Comparison of ENCODE assay signal across 33 cellular contexts in the genomic region with DNA sequence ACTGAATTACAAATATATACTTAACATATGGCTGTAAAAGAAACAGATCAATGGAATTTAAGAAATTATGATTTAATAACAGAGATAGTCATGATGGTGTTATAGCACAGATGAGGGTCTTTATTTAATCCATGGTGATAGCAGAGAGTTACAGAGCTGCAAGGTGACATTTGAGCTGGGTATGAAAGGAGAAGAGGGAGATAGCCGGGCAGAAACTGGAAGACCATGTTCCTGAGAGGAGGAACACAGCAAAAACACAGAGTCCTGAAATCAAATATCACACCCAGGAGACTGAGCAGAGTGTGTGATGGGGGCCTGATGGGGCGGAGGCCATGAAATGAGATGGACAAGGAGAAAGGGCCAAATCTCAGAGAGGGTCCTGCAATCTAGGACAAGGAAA.
DNase-seq lines count a peak whose midpoint lies in the region; ATAC-seq, FAIRE-seq and TF ChIP-seq lines count a peak whose summit lies in the region.
"Had no signal": no experiment of that assay in that cellular context is flagged by ENCODE, and none has a peak within 500 bp of the region (broad histone marks: within the 10 kb centered on the region; RNA-seq: fewer than 3 reads in every experiment).

No MANE protein-coding gene starts in this region.

- H3K4me3 Mint-ChIP-seq in osteocyte (ENCODE audit: unreplicated experiment): no peak overlapping the region
- H3K4me3 Mint-ChIP-seq: B cell; CD14-positive monocyte; CD4-positive, alpha-beta memory T cell; CD4-positive, alpha-beta T cell; CD4-positive, CD25-positive, alpha-beta regulatory T cell; CD8-positive, alpha-beta memory T cell; CD8-positive, alpha-beta T cell had no signal

- peaks cover 8 to 24% of the 10 kb centered on the region in 2 experiments; a peak in 4 of 5 replicates for H3K27me3 ChIP-seq in K562 (ENCODE audit: control insufficient read depth in 2 of 2, insufficient read depth in 2 of 2, low read length in 2 of 2)
- H3K27me3 ChIP-seq in lower lobe of right lung (ENCODE audit: low read depth): no peaks in the 10 kb centered on the region
- H3K27me3 ChIP-seq: BE2C; BLaER1; BLaER1 treated with 17β-estradiol and CSF1 and Interleukin-3, amounts not matched to agents 10 nM and 100 nM had no signal

- no peaks in the 10 kb centered on the region for H3K9me1 ChIP-seq in K562 (ENCODE audit: control insufficient read depth, insufficient read depth, low read length)

- TF ChIP-seq RAD21 in K562 (CRISPR knock-in tag; conservative IDR thresholded peaks at IDR 0.05 in 1 of 2, IDR thresholded peaks at IDR 0.05 in 1 of 2): no peak

- no peak for TF ChIP-seq POLR2A in K562 (conservative IDR thresholded peaks at IDR 0.05)

- no peak for ATAC-seq in K562
- no peak for ATAC-seq in GM18907 (IDR thresholded peaks at IDR 0.05; ENCODE audit: unreplicated experiment)
- ATAC-seq in lower lobe of right lung: no peak
- ATAC-seq: A549; CD8-positive, alpha-beta T cell had no signal

- H3K36me3 Mint-ChIP-seq in osteocyte (ENCODE audit: unreplicated experiment): peaks cover 3% of the 10 kb centered on the region
- H3K36me3 Mint-ChIP-seq: CD14-positive monocyte had no signal

- no peaks in the 10 kb centered on the region for H3K79me2 ChIP-seq in K562 (ENCODE audit: control insufficient read depth, insufficient read depth, low read length)

- H3K4me2 ChIP-seq in K562 (ENCODE audit: insufficient read depth, low read length): no peak overlapping the region
- H3K4me2 ChIP-seq: A549, BLaER1 had no signal

- no peak overlapping the region for H3K9ac ChIP-seq in K562 (ENCODE audit: insufficient read depth in 1 of 2, low read depth in 2 of 2, low read length in 2 of 2)
- H3K9ac ChIP-seq: BLaER1; BLaER1 treated with 17β-estradiol and CSF1 and Interleukin-3, amounts not matched to agents 10 nM and 100 nM had no signal

- POLR2A ChIA-PET in K562 (lab: Yijun Ruan, JAX): no interaction called here

- H3K4me1 Mint-ChIP-seq in osteocyte (ENCODE audit: unreplicated experiment): no peaks in the 10 kb centered on the region
- H3K4me1 Mint-ChIP-seq: B cell; CD4-positive, CD25-positive, alpha-beta regulatory T cell; CD8-positive, alpha-beta memory T cell had no signal

- H3K4me3 ChIP-seq in K562 (no peak overlapping the region), lower lobe of right lung (no peak overlapping the region)
- H3K4me3 ChIP-seq: A549, BLaER1 had no signal

- H3K36me3 ChIP-seq in K562 (ENCODE audit: control insufficient read depth, insufficient read depth, low read length): no peaks in the 10 kb centered on the region
- no peaks in the 10 kb centered on the region for H3K36me3 ChIP-seq in lower lobe of right lung
- H3K36me3 ChIP-seq: BE2C, BLaER1 had no signal

- WGBS in K562 (ENCODE audit: insufficient coverage, low coverage, missing lambda C conversion rate): 0% methylated on average over 2 of the region's 2 CpGs

- no peak for FAIRE-seq in K562 (lab: Jason Lieb, UNC)
- FAIRE-seq: A204.1, A549, D721Med had no signal

- intact Hi-C loops in K562 (cut with micrococcal nuclease) (no loop called here), lower lobe of right lung (cut with DNase I) (no loop called here)

- H2AFZ ChIP-seq in K562 (ENCODE audit: low read depth, low read length): no peak overlapping the region

- BruUV-seq in K562 (replicated peaks; lab: Mats Ljungman, UMichigan): no TSS peak

- CTCF ChIA-PET in K562 (lab: Yijun Ruan, JAX; ENCODE audit: low intra/inter-chr PET ratio): no interaction called here

- H3K27me3 Mint-ChIP-seq in osteocyte (ENCODE audit: unreplicated experiment): no peaks in the 10 kb centered on the region
- H3K27me3 Mint-ChIP-seq: B cell; CD4-positive, alpha-beta T cell; CD4-positive, CD25-positive, alpha-beta regulatory T cell; CD8-positive, alpha-beta memory T cell had no signal

- in situ Hi-C loops in K562 (cut with MboI): no loop called here

- H4K20me1 ChIP-seq in K562 (replicated peaks; ENCODE audit: control insufficient read depth, insufficient read depth, low read length): no peaks in the 10 kb centered on the region
- H4K20me1 ChIP-seq: BLaER1; BLaER1 treated with 17β-estradiol and CSF1 and Interleukin-3, amounts not matched to agents 10 nM and 100 nM had no signal

- DNase-seq in K562 (ENCODE audit: extremely low read depth in 1 of 4, low spot score in 3 of 4): no peak
- DNase-seq in osteocyte (ENCODE audit: extremely low spot score, unreplicated experiment): peak; percentile 51
- DNase-seq in lower lobe of right lung: no peak
- DNase-seq: 8988T; ACHN; AML-193; BE2C; C1 segment of cervical spinal cord; Caco-2; Calu3; CD4-positive, alpha-beta memory T cell; CD4-positive, alpha-beta T cell; CD4-positive, CD25-positive, alpha-beta regulatory T cell; CD8-positive, alpha-beta memory T cell; CD8-positive, alpha-beta T cell; COR-L47; DMS 273 treated with DMSO at 0.1 percent for 48 hours; DMS153; DMS53; DMS79; DMS79 treated with DMSO at 0.1 percent for 48 hours; DND-41; EL had no signal

- no peak for TF ChIP-seq CTCF in K562 (IDR thresholded peaks at IDR 0.05 in 2 of 3, conservative IDR thresholded peaks at IDR 0.05 in 1 of 3; ENCODE audit: insufficient read depth in 2 of 3, low read depth in 1 of 3, low read length in 3 of 3)
- TF ChIP-seq CTCF in osteocyte (IDR thresholded peaks at IDR 0.05): no peak
- no peak for TF ChIP-seq CTCF in lower lobe of right lung (IDR thresholded peaks at IDR 0.05)

- TF ChIP-seq EP300 in K562 (IDR thresholded peaks at IDR 0.05; ENCODE audit: low read length): no peak

- no peak overlapping the region for H3K27ac Mint-ChIP-seq in osteocyte (ENCODE audit: unreplicated experiment)
- H3K27ac Mint-ChIP-seq: B cell; CD14-positive monocyte; CD4-positive, alpha-beta memory T cell; CD4-positive, alpha-beta T cell; CD4-positive, CD25-positive, alpha-beta regulatory T cell; CD8-positive, alpha-beta T cell had no signal

- H3K9me3 ChIP-seq in K562 (replicated peaks; ENCODE audit: control insufficient read depth, insufficient read depth, low read depth, low read length): peaks cover 2% of the 10 kb centered on the region; the same call in 1 of the 2 replicates
- peaks cover 8% of the 10 kb centered on the region for H3K9me3 ChIP-seq in lower lobe of right lung
- H3K9me3 ChIP-seq: BE2C had no signal

- H3K27ac ChIP-seq in K562 (ENCODE audit: extremely low read depth, low read depth, low read length) (no peak overlapping the region), lower lobe of right lung (no peak overlapping the region)
- H3K27ac ChIP-seq: 22Rv1, A549, BLaER1, C4-2B had no signal

- H3K9me3 Mint-ChIP-seq in osteocyte (ENCODE audit: unreplicated experiment): peaks cover 14% of the 10 kb centered on the region

- H3K4me1 ChIP-seq in K562 (replicated peaks in 1 of 2; ENCODE audit: control insufficient read depth in 2 of 2, insufficient read depth in 2 of 2, low read length in 2 of 2): no peaks in the 10 kb centered on the region; a peak in 1 of 5 replicates
- H3K4me1 ChIP-seq in lower lobe of right lung: no peaks in the 10 kb centered on the region
- H3K4me1 ChIP-seq: A549, BE2C, Caco-2 had no signal

TF ChIP-seq in K562, 482 proteins besides CTCF, POLR2A, EP300 and RAD21:
- TF ChIP-seq, protein P1, sequence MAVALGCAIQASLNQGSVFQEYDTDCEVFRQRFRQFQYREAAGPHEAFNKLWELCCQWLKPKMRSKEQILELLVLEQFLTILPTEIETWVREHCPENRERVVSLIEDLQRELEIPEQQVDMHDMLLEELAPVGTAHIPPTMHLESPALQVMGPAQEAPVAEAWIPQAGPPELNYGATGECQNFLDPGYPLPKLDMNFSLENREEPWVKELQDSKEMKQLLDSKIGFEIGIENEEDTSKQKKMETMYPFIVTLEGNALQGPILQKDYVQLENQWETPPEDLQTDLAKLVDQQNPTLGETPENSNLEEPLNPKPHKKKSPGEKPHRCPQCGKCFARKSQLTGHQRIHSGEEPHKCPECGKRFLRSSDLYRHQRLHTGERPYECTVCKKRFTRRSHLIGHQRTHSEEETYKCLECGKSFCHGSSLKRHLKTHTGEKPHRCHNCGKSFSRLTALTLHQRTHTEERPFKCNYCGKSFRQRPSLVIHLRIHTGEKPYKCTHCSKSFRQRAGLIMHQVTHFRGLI (CRISPR knock-in tag; IDR thresholded peaks at IDR 0.05): no peak
- TF ChIP-seq ZFP1 (CRISPR knock-in tag; IDR thresholded peaks at IDR 0.05) (peak; percentile 91), ZC3H4 (CRISPR knock-in tag; IDR thresholded peaks at IDR 0.05; ENCODE audit: borderline replicate concordance) (no peak), GATAD2A (IDR thresholded peaks at IDR 0.05) (no peak)
